In genomic region chr10:28838908-28839307, GRCh38 we compare ENCODE assay signal across 14 cellular contexts.
A peak's percentile ranks its signal among the peaks of the same experiment; 100 is the strongest.
DNase-seq lines count a peak whose midpoint lies in the region; ATAC-seq and TF ChIP-seq lines count a peak whose summit lies in the region.
"Had no signal": no experiment of that assay in that cellular context is flagged by ENCODE, and none has a peak within 500 bp of the region (broad histone marks: within the 10 kb centered on the region; RNA-seq: fewer than 3 reads in every experiment).

No MANE protein-coding gene starts in this region.

- DNase-seq in Right ventricle myocardium superior, result no peak
- DNase-seq in cardiac septum (ENCODE audit: low spot score), result no peak
- peak; percentile 62 for DNase-seq in brain microvascular endothelial cell
- DNase-seq in right lobe of liver, result no peak
- no peak for DNase-seq in NCI-H2081 (lab: John Stamatoyannopoulos, UW)
- no peak for DNase-seq in hippocampal formation (lab: John Stamatoyannopoulos, UW)
- DNase-seq: activated naive CD4-positive, alpha-beta T cell treated with Interleukin-2 at 50 U/mL for 16 hours; DMS 273 treated with DMSO at 0.1 percent for 48 hours; NCI-H1417 treated with DMSO at 0.1 percent for 48 hours; NCI-H82; occipital lobe had no signal

- no peaks in the 10 kb centered on the region for H3K9me3 ChIP-seq in right lobe of liver
- H3K9me3 ChIP-seq: suprapubic skin had no signal

- no peaks in the 10 kb centered on the region for H3K27me3 ChIP-seq in brain microvascular endothelial cell (replicated peaks)
- no peaks in the 10 kb centered on the region for H3K27me3 ChIP-seq in right lobe of liver
- H3K27me3 ChIP-seq: suprapubic skin had no signal

- TF ChIP-seq POLR2A in right lobe of liver (IDR thresholded peaks at IDR 0.05), result no peak

- H3K4me1 ChIP-seq in right lobe of liver, result peaks cover 0 to 9% (median 0%) of the 10 kb centered on the region in 4 donors
- H3K4me1 ChIP-seq: suprapubic skin had no signal

- no peaks in the 10 kb centered on the region for H3K36me3 ChIP-seq in brain microvascular endothelial cell (replicated peaks)
- H3K36me3 ChIP-seq in right lobe of liver, result no peaks in the 10 kb centered on the region
- H3K36me3 ChIP-seq: suprapubic skin had no signal

- ATAC-seq in Right ventricle myocardium superior (ENCODE audit: poor library complexity), result peak; percentile 20
- peak in 3 of 4 donors; percentile 33 to 77 (median 47) for ATAC-seq in right lobe of liver
- no peak for ATAC-seq in HG03571 (IDR thresholded peaks at IDR 0.05; ENCODE audit: unreplicated experiment)
- ATAC-seq in HG03432 (IDR thresholded peaks at IDR 0.05; ENCODE audit: unreplicated experiment), result no peak

- in situ Hi-C loops in brain microvascular endothelial cell (cut with HindIII; ENCODE audit: low pct_ligation_motif_present, low sequenced_read_pairs), result no loop called here

- H3K4me3 ChIP-seq in brain microvascular endothelial cell (ENCODE audit: low read depth, low read length), result no peak overlapping the region
- no peak overlapping the region for H3K4me3 ChIP-seq in right lobe of liver
- H3K4me3 ChIP-seq: suprapubic skin had no signal

- TF ChIP-seq CTCF in brain microvascular endothelial cell (IDR thresholded peaks at IDR 0.05; ENCODE audit: low read depth, low read length, missing control alignments) (no peak), right lobe of liver (IDR thresholded peaks at IDR 0.05) (no peak)

- 46% methylated on average over 2 of the region's 2 CpGs for WGBS in right lobe of liver (ENCODE audit: insufficient coverage, low coverage, low lambda C conversion rate, missing lambda C conversion rate)

- H3K27ac ChIP-seq in brain microvascular endothelial cell (peak overlapping the region; percentile 56), right lobe of liver (no peak overlapping the region)
- H3K27ac ChIP-seq: suprapubic skin had no signal

- intact Hi-C loops in Right ventricle myocardium superior (cut with DNase I) (no loop called here), cardiac septum (cut with DNase I) (loop anchor here (2.0 to 5.0 kb wide), 2 partner anchors 42 to 146 kb away; no protein-coding TSS in a partner anchor), right lobe of liver (cut with DNase I) (no loop called here)

Comparison
In these comparisons a context has a peak if more than half of its experiments do, and no peak if none do; other contexts are left out.
1. ATAC-seq: peak in Right ventricle myocardium superior (single experiment) and right lobe of liver (3 of 4); none in HG03571 (single experiment) and HG03432 (single experiment).